In the genomic region with DNA sequence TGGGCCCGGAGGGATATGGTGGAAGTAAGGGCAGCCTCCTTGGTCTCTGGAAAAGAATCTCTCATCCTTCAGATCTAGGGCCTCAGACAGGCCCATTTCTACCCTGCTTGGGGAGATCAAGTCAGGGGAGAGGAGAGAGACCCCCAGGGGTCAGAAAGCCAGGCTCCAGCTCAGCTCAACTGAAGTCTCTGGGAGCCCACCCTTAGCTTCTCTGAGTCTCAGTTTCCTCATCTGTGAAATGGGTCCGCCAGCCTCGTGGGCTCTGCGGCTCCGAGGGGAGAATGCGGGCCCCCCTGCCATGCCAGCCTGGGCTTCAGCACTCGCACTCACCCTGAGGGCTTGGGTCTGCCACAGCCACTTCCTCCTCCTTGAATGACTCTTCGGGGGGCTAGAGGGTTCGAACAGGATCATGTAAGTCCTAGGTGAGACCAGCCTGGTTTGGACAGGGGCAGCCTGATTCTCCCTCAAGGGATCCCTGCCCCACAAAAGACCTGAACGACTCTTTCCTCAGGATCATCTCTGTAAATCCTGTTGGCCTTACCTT, we compare ENCODE assay signal across 32 cellular contexts. TPM values are rescaled to one million over a fixed set of nuclear protein-coding genes. Genes with fewer than 3 reads are reported as not detected.
DNase-seq lines count a peak whose midpoint lies in the region; ATAC-seq, FAIRE-seq and TF ChIP-seq lines count a peak whose summit lies in the region.
"Had no signal": no experiment of that assay in that cellular context is flagged by ENCODE, and none has a peak within 500 bp of the region (broad histone marks: within the 10 kb centered on the region; RNA-seq: fewer than 3 reads in every experiment).

No MANE protein-coding gene starts in this region.

- H3K4me2 ChIP-seq in K562 (ENCODE audit: insufficient read depth, low read length), result no peak overlapping the region
- H3K4me2 ChIP-seq in neuronal stem cell (ENCODE audit: insufficient read depth, low read length, poor library complexity, severe bottlenecking), result no peak overlapping the region
- H3K4me2 ChIP-seq: BLaER1 had no signal

- H2BK15ac ChIP-seq in neuronal stem cell (ENCODE audit: low read length), result no peak overlapping the region

- POLR2A ChIA-PET in K562 (lab: Yijun Ruan, JAX), result no interaction called here

- in situ Hi-C loops in K562 (cut with MboI), result no loop called here

- TF ChIP-seq POLR2A in K562 (conservative IDR thresholded peaks at IDR 0.05), result no peak

- H3K27me3 ChIP-seq in K562 (ENCODE audit: control insufficient read depth in 2 of 2, insufficient read depth in 2 of 2, low read length in 2 of 2) (no peaks in the 10 kb centered on the region; a peak in 1 of 5 replicates), neuronal stem cell (ENCODE audit: control insufficient read depth in 3 of 3, insufficient read depth in 3 of 3, low read depth in 1 of 3, low read length in 3 of 3) (peaks cover 0 to 25% (median 0%) of the 10 kb centered on the region in 3 experiments)
- H3K27me3 ChIP-seq: BE2C, BLaER1 had no signal

- H4K91ac ChIP-seq in neuronal stem cell (ENCODE audit: low read depth, low read length, poor library complexity), result no peak overlapping the region

- H4K8ac ChIP-seq in neuronal stem cell (ENCODE audit: low read depth, low read length), result no peak overlapping the region

- no peaks in the 10 kb centered on the region; the same call in 1 of the 2 replicates for H3K9me3 ChIP-seq in K562 (replicated peaks; ENCODE audit: control insufficient read depth, insufficient read depth, low read depth, low read length)
- no peaks in the 10 kb centered on the region for H3K9me3 ChIP-seq in neuronal stem cell (replicated peaks in 1 of 2; ENCODE audit: control insufficient read depth in 2 of 2, insufficient read depth in 1 of 2, low read depth in 1 of 2, low read length in 2 of 2)
- H3K9me3 ChIP-seq: BE2C, BLaER1 had no signal

- H2BK12ac ChIP-seq in neuronal stem cell (ENCODE audit: low read length), result no peak overlapping the region

- H3K27ac Mint-ChIP-seq in chondrocyte (ENCODE audit: unreplicated experiment), result no peak overlapping the region
- no peak overlapping the region for H3K27ac Mint-ChIP-seq in activated CD4-positive, alpha-beta T cell treated with anti-CD3 and anti-CD28 coated beads, Interleukin-2, amount 10 ng/mL, durations not matched to agents 24 days and 14 days
- H3K27ac Mint-ChIP-seq: CD4-positive, alpha-beta memory T cell; CD4-positive, CD25-positive, alpha-beta regulatory T cell had no signal

- H3K4me3 ChIP-seq in K562 (no peak overlapping the region), neuronal stem cell (ENCODE audit: low read length in 2 of 2) (no peak overlapping the region)
- H3K4me3 ChIP-seq: BLaER1, GM12878 had no signal

- H2BK5ac ChIP-seq in neuronal stem cell (ENCODE audit: low read length), result no peak overlapping the region

- no peak overlapping the region for H3K14ac ChIP-seq in neuronal stem cell (ENCODE audit: low read length)

- H3K9ac ChIP-seq in K562 (ENCODE audit: insufficient read depth in 1 of 2, low read depth in 2 of 2, low read length in 2 of 2), result no peak overlapping the region
- H3K9ac ChIP-seq in neuronal stem cell (ENCODE audit: low read depth, low read length, poor library complexity), result no peak overlapping the region
- H3K9ac ChIP-seq: BLaER1 had no signal

- intact Hi-C loops in K562 (cut with micrococcal nuclease), result no loop called here
- intact Hi-C loops in activated CD4-positive, alpha-beta T cell treated with anti-CD3 and anti-CD28 coated beads, Interleukin-2, amount 10 ng/mL, durations not matched to agents 24 days and 14 days (cut with micrococcal nuclease), result no loop called here

- no peak for DNase-seq in K562 (ENCODE audit: extremely low read depth in 1 of 4, low spot score in 3 of 4)
- DNase-seq in chondrocyte (ENCODE audit: low spot score), result peak; percentile 35
- peak; percentile 41 for DNase-seq in islet precursor cell
- no peak for DNase-seq in neuronal stem cell (ENCODE audit: low spot score)
- no peak for DNase-seq in activated CD4-positive, alpha-beta T cell treated with anti-CD3 and anti-CD28 coated beads, Interleukin-2, amount 10 ng/mL, durations not matched to agents 24 days and 14 days
- DNase-seq in MV-4-11 (lab: John Stamatoyannopoulos, UW), result no peak
- DNase-seq: 8988T; ACHN; BE2C; C1 segment of cervical spinal cord; CD4-positive, alpha-beta memory T cell; CD4-positive, CD25-positive, alpha-beta regulatory T cell; COR-L47; DMS 273 treated with DMSO at 0.1 percent for 48 hours; DMS153; DMS53; DMS79; DND-41; EL; GDM1 had no signal

- H4K20me1 ChIP-seq in K562 (replicated peaks; ENCODE audit: control insufficient read depth, insufficient read depth, low read length), result no peaks in the 10 kb centered on the region
- H4K20me1 ChIP-seq: BLaER1 had no signal

- H3K79me1 ChIP-seq in neuronal stem cell (ENCODE audit: low read depth, low read length), result no peaks in the 10 kb centered on the region

- H3K18ac ChIP-seq in neuronal stem cell (ENCODE audit: low read length), result peak overlapping the region; percentile 19

- H3K27ac ChIP-seq in K562 (ENCODE audit: extremely low read depth, low read depth, low read length), result no peak overlapping the region
- no peak overlapping the region for H3K27ac ChIP-seq in neuronal stem cell (replicated peaks; ENCODE audit: low read length)
- H3K27ac ChIP-seq: BLaER1 had no signal

- no peak for TF ChIP-seq RAD21 in K562 (CRISPR knock-in tag; conservative IDR thresholded peaks at IDR 0.05 in 1 of 2, IDR thresholded peaks at IDR 0.05 in 1 of 2)

- H3K9me1 ChIP-seq in K562 (ENCODE audit: control insufficient read depth, insufficient read depth, low read length), result no peaks in the 10 kb centered on the region

- no peak for ATAC-seq in K562
- no peak for ATAC-seq in GM21737 (IDR thresholded peaks at IDR 0.05; ENCODE audit: unreplicated experiment)
- ATAC-seq in GM21390 (IDR thresholded peaks at IDR 0.05; ENCODE audit: unreplicated experiment), result no peak
- ATAC-seq: GM12878 had no signal

- H3K36me3 ChIP-seq in K562 (ENCODE audit: control insufficient read depth, insufficient read depth, low read length) (no peaks in the 10 kb centered on the region), neuronal stem cell (replicated peaks in 1 of 2; ENCODE audit: control insufficient read depth in 2 of 2, insufficient read depth in 2 of 2, low read length in 2 of 2) (no peaks in the 10 kb centered on the region)
- H3K36me3 ChIP-seq: BE2C, BLaER1 had no signal

- no peak overlapping the region for H3K23ac ChIP-seq in neuronal stem cell (ENCODE audit: low read depth, low read length, poor library complexity)

- no peak overlapping the region for H3K4me3 Mint-ChIP-seq in chondrocyte (ENCODE audit: unreplicated experiment)
- H3K4me3 Mint-ChIP-seq in activated CD4-positive, alpha-beta T cell treated with anti-CD3 and anti-CD28 coated beads, Interleukin-2, amount 10 ng/mL, durations not matched to agents 24 days and 14 days, result no peak overlapping the region
- H3K4me3 Mint-ChIP-seq: CD14-positive monocyte; CD4-positive, alpha-beta memory T cell; CD4-positive, CD25-positive, alpha-beta regulatory T cell; CD8-positive, alpha-beta memory T cell had no signal

- TF ChIP-seq CTCF in K562 (IDR thresholded peaks at IDR 0.05 in 2 of 3, conservative IDR thresholded peaks at IDR 0.05 in 1 of 3; ENCODE audit: insufficient read depth in 2 of 3, low read depth in 1 of 3, low read length in 3 of 3) (no peak), chondrocyte (IDR thresholded peaks at IDR 0.05) (no peak)

- H3K4me1 ChIP-seq in K562 (replicated peaks in 1 of 2; ENCODE audit: control insufficient read depth in 2 of 2, insufficient read depth in 2 of 2, low read length in 2 of 2) (peaks cover 0 to 12% of the 10 kb centered on the region in 2 experiments; a peak in 3 of 5 replicates), neuronal stem cell (ENCODE audit: control insufficient read depth in 2 of 2, insufficient read depth in 1 of 2, low read depth in 1 of 2, low read length in 2 of 2) (no peaks in the 10 kb centered on the region)
- H3K4me1 ChIP-seq: BE2C had no signal

- H3K4me1 Mint-ChIP-seq in chondrocyte (ENCODE audit: low read depth), result no peaks in the 10 kb centered on the region
- no peaks in the 10 kb centered on the region for H3K4me1 Mint-ChIP-seq in activated CD4-positive, alpha-beta T cell treated with anti-CD3 and anti-CD28 coated beads, Interleukin-2, amount 10 ng/mL, durations not matched to agents 24 days and 14 days
- H3K4me1 Mint-ChIP-seq: CD14-positive monocyte; CD4-positive, alpha-beta memory T cell; CD4-positive, CD25-positive, alpha-beta regulatory T cell; CD8-positive, alpha-beta memory T cell had no signal

- H3K9me3 Mint-ChIP-seq in chondrocyte (ENCODE audit: low read depth), result no peaks in the 10 kb centered on the region
- H3K9me3 Mint-ChIP-seq in activated CD4-positive, alpha-beta T cell treated with anti-CD3 and anti-CD28 coated beads, Interleukin-2, amount 10 ng/mL, durations not matched to agents 24 days and 14 days, result no peaks in the 10 kb centered on the region
- H3K9me3 Mint-ChIP-seq: CD14-positive monocyte; CD4-positive, CD25-positive, alpha-beta regulatory T cell; CD8-positive, alpha-beta memory T cell had no signal

- peaks cover 12% of the 10 kb centered on the region for H3K27me3 Mint-ChIP-seq in chondrocyte (ENCODE audit: low read depth)
- no peaks in the 10 kb centered on the region for H3K27me3 Mint-ChIP-seq in activated CD4-positive, alpha-beta T cell treated with anti-CD3 and anti-CD28 coated beads, Interleukin-2, amount 10 ng/mL, durations not matched to agents 24 days and 14 days

- H2BK120ac ChIP-seq in neuronal stem cell (ENCODE audit: low read depth, low read length), result no peak overlapping the region

- FAIRE-seq in K562 (lab: Jason Lieb, UNC), result no peak
- FAIRE-seq: A204.1, GM12878, GM12892, GM18507 had no signal

- no peak overlapping the region for H2AK5ac ChIP-seq in neuronal stem cell (ENCODE audit: low read depth, low read length)

- no peaks in the 10 kb centered on the region for H3K36me3 Mint-ChIP-seq in chondrocyte (ENCODE audit: low read depth)
- H3K36me3 Mint-ChIP-seq in activated CD4-positive, alpha-beta T cell treated with anti-CD3 and anti-CD28 coated beads, Interleukin-2, amount 10 ng/mL, durations not matched to agents 24 days and 14 days (ENCODE audit: low read depth), result no peaks in the 10 kb centered on the region
- H3K36me3 Mint-ChIP-seq: CD14-positive monocyte; CD4-positive, alpha-beta memory T cell; CD4-positive, CD25-positive, alpha-beta regulatory T cell; CD8-positive, alpha-beta memory T cell had no signal

- no peak overlapping the region for H3K4ac ChIP-seq in neuronal stem cell (ENCODE audit: low read length)

- BruUV-seq in K562 (replicated peaks; lab: Mats Ljungman, UMichigan), result no TSS peak

- no peak for TF ChIP-seq EP300 in K562 (IDR thresholded peaks at IDR 0.05; ENCODE audit: low read length)

- CTCF ChIA-PET in K562 (lab: Yijun Ruan, JAX; ENCODE audit: low intra/inter-chr PET ratio), result interaction anchor here (0.6 kb wide), 1 partner anchor 156 kb away, joined by 3 read pairs; no protein-coding TSS in a partner anchor

- WGBS in K562 (ENCODE audit: insufficient coverage, low coverage, missing lambda C conversion rate), result 13% methylated on average over 8 of the region's 10 CpGs
- no CpG with 5 or more reads among the region's 10 CpGs for WGBS in neuronal stem cell (ENCODE audit: extremely low coverage in 2 of 2, insufficient read length in 2 of 2, insufficient replicate concordance in 1 of 2), 2 donors

- no peaks in the 10 kb centered on the region for H3K79me2 ChIP-seq in K562 (ENCODE audit: control insufficient read depth, insufficient read depth, low read length)

- H2AFZ ChIP-seq in K562 (ENCODE audit: low read depth, low read length), result no peak overlapping the region
- no peak overlapping the region for H2AFZ ChIP-seq in neuronal stem cell (ENCODE audit: low read length)

RNA-seq across cellular contexts. Expression of gene CNGB1, which starts 6.7 kb away (rescaled TPM):
- total RNA-seq in K562 (2011; cell fraction: chromatin; rRNA removed; ENCODE audit: low replicate concordance), result not detected in 2 replicates
- total RNA-seq in K562 (2011; cell fraction: nucleolus; rRNA removed), result not detected in 2 replicates
- not detected in 2 replicates for total RNA-seq in K562 (2011; cell fraction: nucleoplasm; rRNA removed)
- total RNA-seq in K562 (2014; rRNA removed), result not detected in 2 replicates
- total RNA-seq in K562 (2014; rRNA removed; fragmentation: Illumina TruSeq; extraction: Trizol), result not detected in 2 replicates
- total RNA-seq in K562 (2015; rRNA removed; fragmentation: Illumina TruSeq; extraction: Trizol), result not detected in 2 replicates
- total RNA-seq in K562 (2021), result not detected in 2 replicates
- polyA plus RNA-seq in K562 (2011; rRNA removed), result not detected in 2 replicates
- not detected in 2 replicates for polyA plus RNA-seq in K562 (2011; cell fraction: cytosol; rRNA removed)
- not detected in 2 replicates for polyA plus RNA-seq in K562 (2011; cell fraction: nucleus; rRNA removed)
- not detected in 2 replicates for polyA plus RNA-seq in K562 (2012)
- polyA plus RNA-seq in K562 (2014; fragmentation: Illumina TruSeq; extraction: Trizol), result not detected in 2 replicates
- polyA plus RNA-seq in K562 (2014; fragmentation: Nextera tagmentation; extraction: Ambion mirVana), result not detected
- not detected in 2 replicates for polyA plus RNA-seq in K562 (2014; rRNA removed)
- polyA minus RNA-seq in K562 (2011; rRNA and poly(A)+ RNA removed), result not detected in 2 replicates
- not detected in 2 replicates for polyA minus RNA-seq in K562 (2011; cell fraction: cytosol; rRNA and poly(A)+ RNA removed)
- polyA minus RNA-seq in K562 (2011; cell fraction: nucleus; rRNA and poly(A)+ RNA removed), result not detected in 2 replicates
- not detected in 3 replicates for total RNA-seq in chondrocyte
- 0.14 TPM for polyA plus RNA-seq in neuronal stem cell (2013, experiment 1 of 2)
- 0.14 TPM for polyA plus RNA-seq in neuronal stem cell (2013, experiment 2 of 2)
- total RNA-seq in activated CD4-positive, alpha-beta T cell treated with anti-CD3 and anti-CD28 coated beads, Interleukin-2, amount 10 ng/mL, durations not matched to agents 24 days and 14 days, result not detected in 2 replicates
- total RNA-seq: A673; CD4-positive, alpha-beta memory T cell; CD4-positive, CD25-positive, alpha-beta regulatory T cell; CD8-positive, alpha-beta memory T cell; G401; GM12878 had no signal
- polyA plus RNA-seq: AG04450; CD14-positive monocyte; CD4-positive, alpha-beta memory T cell; CD4-positive, CD25-positive, alpha-beta regulatory T cell; CD8-positive, alpha-beta memory T cell had no signal

RNA-seq across cellular contexts. Expression of gene ZNF319, which starts 36.2 kb away (rescaled TPM):
- total RNA-seq in K562 (2011; cell fraction: chromatin; rRNA removed; ENCODE audit: low replicate concordance), result 3.7 and 13.4 TPM in 2 replicates
- 6.6 and 7.3 TPM in 2 replicates for total RNA-seq in K562 (2011; cell fraction: nucleolus; rRNA removed)
- total RNA-seq in K562 (2011; cell fraction: nucleoplasm; rRNA removed), result 3.7 and 4.7 TPM in 2 replicates
- 1.4 TPM in 2 replicates for total RNA-seq in K562 (2014; rRNA removed)
- total RNA-seq in K562 (2014; rRNA removed; fragmentation: Illumina TruSeq; extraction: Trizol), result 0.80 and 0.87 TPM in 2 replicates
- total RNA-seq in K562 (2015; rRNA removed; fragmentation: Illumina TruSeq; extraction: Trizol), result 1.0 and 1.2 TPM in 2 replicates
- total RNA-seq in K562 (2021), result 5.2 and 5.7 TPM in 2 replicates
- 1.4 and 2.0 TPM in 2 replicates for polyA plus RNA-seq in K562 (2011; rRNA removed)
- 2.3 and 3.2 TPM in 2 replicates for polyA plus RNA-seq in K562 (2011; cell fraction: cytosol; rRNA removed)
- polyA plus RNA-seq in K562 (2011; cell fraction: nucleus; rRNA removed), result 4.9 and 5.1 TPM in 2 replicates
- polyA plus RNA-seq in K562 (2012), result 3.2 and 6.6 TPM in 2 replicates
- polyA plus RNA-seq in K562 (2014; fragmentation: Illumina TruSeq; extraction: Trizol), result 2.1 and 3.6 TPM in 2 replicates
- polyA plus RNA-seq in K562 (2014; fragmentation: Nextera tagmentation; extraction: Ambion mirVana), result under 1 TPM; 0.20 to 0.31 TPM
- 2.7 and 3.2 TPM in 2 replicates for polyA plus RNA-seq in K562 (2014; rRNA removed)
- polyA minus RNA-seq in K562 (2011; rRNA and poly(A)+ RNA removed), result 2.2 and 3.0 TPM in 2 replicates
- 3.2 and 6.1 TPM in 2 replicates for polyA minus RNA-seq in K562 (2011; cell fraction: cytosol; rRNA and poly(A)+ RNA removed)
- polyA minus RNA-seq in K562 (2011; cell fraction: nucleus; rRNA and poly(A)+ RNA removed), result 5.5 and 6.2 TPM in 2 replicates
- total RNA-seq in chondrocyte, result 9.2 to 12.0 TPM (median 11.9 TPM) in 3 replicates
- polyA plus RNA-seq in neuronal stem cell (2013, experiment 1 of 2), result 7.0 TPM
- 8.3 TPM for polyA plus RNA-seq in neuronal stem cell (2013, experiment 2 of 2)
- 8.0 and 8.3 TPM in 2 replicates for total RNA-seq in activated CD4-positive, alpha-beta T cell treated with anti-CD3 and anti-CD28 coated beads, Interleukin-2, amount 10 ng/mL, durations not matched to agents 24 days and 14 days

RNA-seq across cellular contexts. Expression of gene USB1, which starts 37.0 kb away (rescaled TPM):
- 49.8 and 89.2 TPM in 2 replicates for total RNA-seq in K562 (2011; cell fraction: chromatin; rRNA removed; ENCODE audit: low replicate concordance)
- total RNA-seq in K562 (2011; cell fraction: nucleolus; rRNA removed), result 52.8 and 56.4 TPM in 2 replicates
- 57.2 and 72.5 TPM in 2 replicates for total RNA-seq in K562 (2011; cell fraction: nucleoplasm; rRNA removed)
- 18.0 and 19.4 TPM in 2 replicates for total RNA-seq in K562 (2014; rRNA removed)
- 12.1 and 13.1 TPM in 2 replicates for total RNA-seq in K562 (2014; rRNA removed; fragmentation: Illumina TruSeq; extraction: Trizol)
- total RNA-seq in K562 (2015; rRNA removed; fragmentation: Illumina TruSeq; extraction: Trizol), result 16.0 and 18.9 TPM in 2 replicates
- 69.6 and 73.6 TPM in 2 replicates for total RNA-seq in K562 (2021)
- polyA plus RNA-seq in K562 (2011; rRNA removed), result 46.2 and 60.1 TPM in 2 replicates
- polyA plus RNA-seq in K562 (2011; cell fraction: cytosol; rRNA removed), result 64.2 and 91.2 TPM in 2 replicates
- polyA plus RNA-seq in K562 (2011; cell fraction: nucleus; rRNA removed), result 37.6 and 65.1 TPM in 2 replicates
- 49.3 and 58.2 TPM in 2 replicates for polyA plus RNA-seq in K562 (2012)
- 64.4 and 93.9 TPM in 2 replicates for polyA plus RNA-seq in K562 (2014; fragmentation: Illumina TruSeq; extraction: Trizol)
- 10 to 100 TPM; 11.6 to 12.1 TPM for polyA plus RNA-seq in K562 (2014; fragmentation: Nextera tagmentation; extraction: Ambion mirVana)
- polyA plus RNA-seq in K562 (2014; rRNA removed), result 53.8 and 67.5 TPM in 2 replicates
- 29.9 and 44.9 TPM in 2 replicates for polyA minus RNA-seq in K562 (2011; rRNA and poly(A)+ RNA removed)
- polyA minus RNA-seq in K562 (2011; cell fraction: cytosol; rRNA and poly(A)+ RNA removed), result 42.9 and 56.9 TPM in 2 replicates
- polyA minus RNA-seq in K562 (2011; cell fraction: nucleus; rRNA and poly(A)+ RNA removed), result 27.5 and 27.6 TPM in 2 replicates
- 37.9 to 46.0 TPM (median 41.5 TPM) in 3 replicates for total RNA-seq in chondrocyte
- polyA plus RNA-seq in neuronal stem cell (2013, experiment 1 of 2), result 40.5 TPM
- 39.6 TPM for polyA plus RNA-seq in neuronal stem cell (2013, experiment 2 of 2)
- 50.9 and 54.4 TPM in 2 replicates for total RNA-seq in activated CD4-positive, alpha-beta T cell treated with anti-CD3 and anti-CD28 coated beads, Interleukin-2, amount 10 ng/mL, durations not matched to agents 24 days and 14 days

Comparison
In these comparisons a context has a peak if more than half of its experiments do, and no peak if none do; other contexts are left out.
1. DNase-seq: peak in chondrocyte (single experiment) and islet precursor cell (single experiment); none in K562 (0 of 4), neuronal stem cell (single experiment), activated CD4-positive, alpha-beta T cell treated with anti-CD3 and anti-CD28 coated beads, Interleukin-2, amount 10 ng/mL, durations not matched to agents 24 days and 14 days (single experiment) and MV-4-11 (single experiment).